In genomic region chr13:48533986-48534600, GRCh38 we compare ENCODE assay signal across 8 cellular contexts. TPM values are rescaled to one million over a fixed set of nuclear protein-coding genes. Genes with fewer than 3 reads are reported as not detected.
DNase-seq lines count a peak whose midpoint lies in the region; ATAC-seq and TF ChIP-seq lines count a peak whose summit lies in the region.

No MANE protein-coding gene starts in this region.

- peaks cover 18% of the 10 kb centered on the region for H3K79me2 ChIP-seq in hepatocyte

- ATAC-seq in T-cell (replicated peaks in 1 of 4) (no peak), thoracic aorta (ENCODE audit: insufficient number of reproducible peaks, low FRiP score, low read depth) (no peak)

- peak overlapping the region; percentile 93 for H3K4me3 Mint-ChIP-seq in activated naive CD4-positive, alpha-beta T cell treated with anti-CD3 and anti-CD28 coated beads for 36 hours
- peak overlapping the region; percentile 90 to 93 (median 92) for H3K4me3 Mint-ChIP-seq in T-cell

- peak overlapping the region; percentile 97 for H3K27ac Mint-ChIP-seq in activated naive CD4-positive, alpha-beta T cell treated with anti-CD3 and anti-CD28 coated beads for 36 hours
- peak overlapping the region; percentile 99 for H3K27ac Mint-ChIP-seq in T-cell

- peaks cover 16% of the 10 kb centered on the region for H3K4me1 Mint-ChIP-seq in activated naive CD4-positive, alpha-beta T cell treated with anti-CD3 and anti-CD28 coated beads for 36 hours (ENCODE audit: low read depth)
- H3K4me1 Mint-ChIP-seq in T-cell = peaks cover 24 to 35% (median 25%) of the 10 kb centered on the region in 3 donors

- H3K27me3 ChIP-seq in hepatocyte (no peaks in the 10 kb centered on the region), thoracic aorta (replicated peaks; ENCODE audit: insufficient read depth) (no peaks in the 10 kb centered on the region)

- H3K4me3 ChIP-seq in hepatocyte (no peak overlapping the region), thoracic aorta (no peak overlapping the region)

- intact Hi-C loops in activated naive CD4-positive, alpha-beta T cell treated with anti-CD3 and anti-CD28 coated beads for 36 hours (cut with micrococcal nuclease) = loop anchor here (2.0 to 5.0 kb wide), 5 partner anchors 29 to 497 kb away; partner anchors contain the start of genes CYSLTR2, ITM2B and NUDT15

- no peak for TF ChIP-seq CTCF in hepatocyte (IDR thresholded peaks at IDR 0.05; ENCODE audit: poor library complexity)
- TF ChIP-seq CTCF in thoracic aorta (IDR thresholded peaks at IDR 0.05) = no peak

- no peaks in the 10 kb centered on the region for H4K20me1 ChIP-seq in hepatocyte (ENCODE audit: insufficient read depth, poor library complexity, severe bottlenecking)

- POLR2A ChIA-PET in T-cell (lab: Charles Lee) = interaction anchor here (0.5 to 0.9 kb wide), 5 partner anchors 11 to 420 kb away, joined by 3 to 6 read pairs (median 3); no protein-coding TSS in a partner anchor

- H2AFZ ChIP-seq in hepatocyte = peak overlapping the region; percentile 41

- peak overlapping the region; percentile 90 for H3K27ac ChIP-seq in hepatocyte
- H3K27ac ChIP-seq in thoracic aorta = peak overlapping the region; percentile 96

- peak overlapping the region; percentile 72 for H3K4me2 ChIP-seq in hepatocyte

- H3K9me2 ChIP-seq in hepatocyte (replicated peaks; ENCODE audit: insufficient read depth) = no peaks in the 10 kb centered on the region

- H3K36me3 Mint-ChIP-seq in activated naive CD4-positive, alpha-beta T cell treated with anti-CD3 and anti-CD28 coated beads for 36 hours (ENCODE audit: low read depth) = no peaks in the 10 kb centered on the region
- peaks cover 2% of the 10 kb centered on the region for H3K36me3 Mint-ChIP-seq in T-cell

- 46% methylated on average over 8 of the region's 8 CpGs for WGBS in hepatocyte (ENCODE audit: low lambda C conversion rate, missing lambda C conversion rate)

- H3K9me3 ChIP-seq in hepatocyte (ENCODE audit: low read depth) (no peaks in the 10 kb centered on the region), thoracic aorta (no peaks in the 10 kb centered on the region)

- H3K4me1 ChIP-seq in hepatocyte (ENCODE audit: insufficient read depth) (peaks cover 9% of the 10 kb centered on the region), thoracic aorta (ENCODE audit: control insufficient read depth in 1 of 2, low read depth in 2 of 2) (peaks cover 5 to 15% of the 10 kb centered on the region in 2 donors)

- no peaks in the 10 kb centered on the region for H3K27me3 Mint-ChIP-seq in activated naive CD4-positive, alpha-beta T cell treated with anti-CD3 and anti-CD28 coated beads for 36 hours (ENCODE audit: low read depth)
- no peaks in the 10 kb centered on the region for H3K27me3 Mint-ChIP-seq in T-cell

- no peak for DNase-seq in activated naive CD4-positive, alpha-beta T cell treated with anti-CD3 and anti-CD28 coated beads for 36 hours
- no peak for DNase-seq in activated naive CD4-positive, alpha-beta T cell (lab: John Stamatoyannopoulos, UW)
- DNase-seq in T-cell (no peak), hepatocyte (ENCODE audit: low spot score) (no peak), thoracic aorta (ENCODE audit: low spot score) (no peak), NCI-H2029 (lab: John Stamatoyannopoulos, UW) (no peak), ureter (ENCODE audit: low spot score) (no peak), NCI-H774 (lab: John Stamatoyannopoulos, UW) (no peak)

- CTCF ChIA-PET in activated naive CD4-positive, alpha-beta T cell treated with anti-CD3 and anti-CD28 coated beads for 36 hours (lab: Charles Lee) = interaction anchor here (0.6 to 1.6 kb wide), 5 partner anchors 11 to 1784 kb away, joined by 3 to 5 read pairs (median 3); no protein-coding TSS in a partner anchor
- CTCF ChIA-PET in T-cell (lab: Charles Lee) = interaction anchor here (0.8 to 1.8 kb wide), 6 partner anchors 8 to 46 kb away, joined by 3 to 10 read pairs (median 4); no protein-coding TSS in a partner anchor

- H3K9me3 Mint-ChIP-seq in activated naive CD4-positive, alpha-beta T cell treated with anti-CD3 and anti-CD28 coated beads for 36 hours = no peaks in the 10 kb centered on the region
- H3K9me3 Mint-ChIP-seq in T-cell = peaks cover 0 to 11% (median 0%) of the 10 kb centered on the region in 3 donors

- H3K36me3 ChIP-seq in hepatocyte (replicated peaks; ENCODE audit: insufficient read depth, low read depth) (no peaks in the 10 kb centered on the region), thoracic aorta (no peaks in the 10 kb centered on the region)

RNA-seq across cellular contexts. Expression of gene RCBTB2, which starts 1.2 kb away (rescaled TPM):
- 1 to 10 TPM; 1.2 to 1.4 TPM for total RNA-seq in activated naive CD4-positive, alpha-beta T cell treated with anti-CD3 and anti-CD28 coated beads for 36 hours
- total RNA-seq in T-cell (10 to 100 TPM; 10.4 to 19.7 (median 16.2) TPM), hepatocyte (12.2 TPM in 2 replicates), thoracic aorta (10 to 100 TPM; 15.8 to 16.4 TPM), ureter (11.5 TPM)
- polyA plus RNA-seq in hepatocyte = 8.0 and 8.8 TPM in 2 replicates
